Comparison of ENCODE assay signal across 10 cellular contexts in genomic region chr2:48566582-48566981, GRCh38. TPM values are rescaled to one million over a fixed set of nuclear protein-coding genes. Genes with fewer than 3 reads are reported as not detected.
DNase-seq lines count a peak whose midpoint lies in the region; FAIRE-seq and TF ChIP-seq lines count a peak whose summit lies in the region.
"Had no signal": no experiment of that assay in that cellular context is flagged by ENCODE, and none has a peak within 500 bp of the region (broad histone marks: within the 10 kb centered on the region; RNA-seq: fewer than 3 reads in every experiment).

No MANE protein-coding gene starts in this region.

- H3K4me1 ChIP-seq in astrocyte (ENCODE audit: insufficient read depth, low read length) (no peaks in the 10 kb centered on the region), subcutaneous abdominal adipose tissue (ENCODE audit: control insufficient read depth in 5 of 5, insufficient read depth in 5 of 5, low read length in 5 of 5) (peaks cover 5 to 37% (median 13%) of the 10 kb centered on the region in 5 donors)

- peaks cover 2% of the 10 kb centered on the region for H3K4me1 Mint-ChIP-seq in astrocyte (ENCODE audit: low read depth, unreplicated experiment)
- no peaks in the 10 kb centered on the region for H3K4me1 Mint-ChIP-seq in activated naive CD4-positive, alpha-beta T cell treated with anti-CD3 and anti-CD28 coated beads for 36 hours (ENCODE audit: low read depth)

- CTCF ChIA-PET in activated naive CD4-positive, alpha-beta T cell treated with anti-CD3 and anti-CD28 coated beads for 36 hours (lab: Charles Lee) = no interaction called here

- H3K4me3 ChIP-seq in HFF-Myc (replicated peaks; ENCODE audit: low read depth, low read length) (no peak overlapping the region), astrocyte (ENCODE audit: insufficient read depth, low read depth, low read length) (no peak overlapping the region), subcutaneous abdominal adipose tissue (ENCODE audit: low read depth in 1 of 5, low read length in 5 of 5) (no peak overlapping the region)

- H3K27ac ChIP-seq in astrocyte (ENCODE audit: low read depth, low read length) (no peak overlapping the region), subcutaneous abdominal adipose tissue (ENCODE audit: low read depth, low read length) (peak overlapping the region; percentile 75)

- H3K27me3 Mint-ChIP-seq in astrocyte (ENCODE audit: low read depth, unreplicated experiment) = no peaks in the 10 kb centered on the region
- no peaks in the 10 kb centered on the region for H3K27me3 Mint-ChIP-seq in activated naive CD4-positive, alpha-beta T cell treated with anti-CD3 and anti-CD28 coated beads for 36 hours (ENCODE audit: low read depth)

- no peaks in the 10 kb centered on the region for H3K79me2 ChIP-seq in astrocyte (ENCODE audit: insufficient read depth, low read length)

- H3K9me3 ChIP-seq in astrocyte (ENCODE audit: insufficient read depth, low read depth, low read length) (no peaks in the 10 kb centered on the region), subcutaneous abdominal adipose tissue (ENCODE audit: control insufficient read depth in 5 of 5, low read length in 5 of 5) (no peaks in the 10 kb centered on the region)

- no peak overlapping the region for H3K4me3 Mint-ChIP-seq in astrocyte (ENCODE audit: unreplicated experiment)
- H3K4me3 Mint-ChIP-seq in activated naive CD4-positive, alpha-beta T cell treated with anti-CD3 and anti-CD28 coated beads for 36 hours = no peak overlapping the region

- H3K9ac ChIP-seq in astrocyte (ENCODE audit: low read length) (no peak overlapping the region), subcutaneous abdominal adipose tissue (ENCODE audit: low read length in 5 of 5) (peak overlapping the region in 2 of 5 donors; percentile 31 to 47)

- H3K36me3 ChIP-seq in astrocyte (ENCODE audit: insufficient read depth, low read length) = no peaks in the 10 kb centered on the region
- no peaks in the 10 kb centered on the region for H3K36me3 ChIP-seq in subcutaneous abdominal adipose tissue (ENCODE audit: control insufficient read depth in 5 of 5, insufficient read depth in 5 of 5, low read length in 5 of 5)

- H3K4me2 ChIP-seq in astrocyte (ENCODE audit: low read length) = no peak overlapping the region

- peak; percentile 31 for DNase-seq in HFF-Myc (ENCODE audit: extremely low read depth, low read depth)
- DNase-seq in astrocyte (ENCODE audit: low read depth) = peak; percentile 23
- peak; percentile 34 for DNase-seq in iPS-NIHi11 (ENCODE audit: low spot score)
- no peak for DNase-seq in NCI-H2029 treated with DMSO at 0.1 percent for 48 hours (lab: John Stamatoyannopoulos, UW)
- DNase-seq in activated naive CD4-positive, alpha-beta T cell treated with anti-CD3 and anti-CD28 coated beads for 36 hours = no peak
- DNase-seq in GM19238 (ENCODE audit: insufficient read length, low spot score) = no peak
- DNase-seq: NCI-H187 treated with DMSO at 0.1 percent for 48 hours had no signal

- no peaks in the 10 kb centered on the region for H3K27me3 ChIP-seq in astrocyte (ENCODE audit: insufficient read depth, low read length)
- no peaks in the 10 kb centered on the region for H3K27me3 ChIP-seq in subcutaneous abdominal adipose tissue (ENCODE audit: control insufficient read depth in 5 of 5, insufficient read depth in 4 of 5, low read length in 5 of 5)

- no peaks in the 10 kb centered on the region for H4K20me1 ChIP-seq in astrocyte (ENCODE audit: insufficient read depth, low read length)

- H2AFZ ChIP-seq in astrocyte (ENCODE audit: low read depth, low read length) = no peak overlapping the region

- no peak overlapping the region for H3K27ac Mint-ChIP-seq in astrocyte (ENCODE audit: unreplicated experiment)
- no peak overlapping the region for H3K27ac Mint-ChIP-seq in activated naive CD4-positive, alpha-beta T cell treated with anti-CD3 and anti-CD28 coated beads for 36 hours

- TF ChIP-seq CTCF in HFF-Myc (IDR thresholded peaks at IDR 0.05; ENCODE audit: low read depth, low read length, missing control alignments) (peak; percentile 45), astrocyte (IDR thresholded peaks at IDR 0.05; ENCODE audit: insufficient read depth, low read depth, low read length) (peak; percentile 33)

- peaks cover 8% of the 10 kb centered on the region for H3K36me3 Mint-ChIP-seq in astrocyte (ENCODE audit: low read depth, unreplicated experiment)
- H3K36me3 Mint-ChIP-seq in activated naive CD4-positive, alpha-beta T cell treated with anti-CD3 and anti-CD28 coated beads for 36 hours (ENCODE audit: low read depth) = no peaks in the 10 kb centered on the region

- H3K9me3 Mint-ChIP-seq in astrocyte (ENCODE audit: unreplicated experiment) = no peaks in the 10 kb centered on the region
- H3K9me3 Mint-ChIP-seq in activated naive CD4-positive, alpha-beta T cell treated with anti-CD3 and anti-CD28 coated beads for 36 hours = no peaks in the 10 kb centered on the region

- intact Hi-C loops in activated naive CD4-positive, alpha-beta T cell treated with anti-CD3 and anti-CD28 coated beads for 36 hours (cut with micrococcal nuclease) = no loop called here

- no peak for FAIRE-seq in astrocyte (lab: Jason Lieb, UNC)
- FAIRE-seq: endometrium had no signal

RNA-seq across cellular contexts. Expression of gene STON1, which starts 36.6 kb away (rescaled TPM):
- total RNA-seq in astrocyte = 7.3 and 9.5 TPM in 2 replicates
- under 1 TPM; 0.45 to 0.57 TPM for total RNA-seq in activated naive CD4-positive, alpha-beta T cell treated with anti-CD3 and anti-CD28 coated beads for 36 hours

RNA-seq across cellular contexts. Expression of gene GTF2A1L, which starts 51.1 kb away (rescaled TPM):
- not detected in 2 replicates for total RNA-seq in astrocyte
- not detected for total RNA-seq in activated naive CD4-positive, alpha-beta T cell treated with anti-CD3 and anti-CD28 coated beads for 36 hours
- total RNA-seq: T-helper 2 cell treated with Interferon-gamma antibody and Interleukin-4, amounts not matched to agents 100 ng/mL and 5 ng/mL, for 36 hours had no signal

Comparison
In these comparisons a context has a peak if more than half of its experiments do, and no peak if none do; other contexts are left out.
1. DNase-seq: peak in HFF-Myc (single experiment), astrocyte (single experiment) and iPS-NIHi11 (single experiment); none in NCI-H2029 treated with DMSO at 0.1 percent for 48 hours (single experiment), activated naive CD4-positive, alpha-beta T cell treated with anti-CD3 and anti-CD28 coated beads for 36 hours (single experiment) and GM19238 (single experiment).